8 cellular contexts compared by ENCODE assay signal in the genomic region with DNA sequence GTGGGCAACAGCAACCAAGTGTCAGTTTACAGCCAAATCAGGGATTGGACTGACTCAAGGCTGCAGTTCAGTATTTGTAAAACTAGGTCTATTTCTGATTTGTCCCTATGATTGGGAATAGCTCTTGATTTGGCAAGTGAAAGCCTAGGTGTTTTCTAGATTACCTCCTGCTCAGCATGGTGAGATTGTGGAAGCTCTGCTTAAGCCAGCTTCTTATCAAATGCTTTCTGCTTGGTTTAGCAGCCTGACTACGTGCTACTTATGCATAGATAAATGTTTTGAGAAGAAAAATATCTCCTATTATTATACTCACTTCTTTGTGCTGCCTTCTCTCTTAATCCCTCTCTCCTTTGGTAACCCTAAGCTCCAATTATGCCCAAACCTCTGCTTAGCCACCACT.
"Had no signal": no experiment of that assay in that cellular context is flagged by ENCODE, and none has a peak within 500 bp of the region (broad histone marks: within the 10 kb centered on the region; RNA-seq: fewer than 3 reads in every experiment).

No MANE protein-coding gene starts in this region.

- FAIRE-seq: G401.6, GM12878, GM12891, GM12892, GM18507, GM19239 had no signal

- H3K4me3 ChIP-seq: GM12878 had no signal

- ATAC-seq: GM12878 had no signal

- DNase-seq: GDM1, GF-D8 had no signal
